Comparison of ENCODE assay signal across 12 cellular contexts in genomic region chr18:27231221-27231620, GRCh38. TPM values are rescaled to one million over a fixed set of nuclear protein-coding genes. Genes with fewer than 3 reads are reported as not detected.
"Had no signal": no experiment of that assay in that cellular context is flagged by ENCODE, and none has a peak within 500 bp of the region (broad histone marks: within the 10 kb centered on the region; RNA-seq: fewer than 3 reads in every experiment).

No MANE protein-coding gene starts in this region.

RNA-seq across cellular contexts. Expression of gene CHST9, which starts 46.1 kb away (rescaled TPM):
- total RNA-seq: activated B cell treated with CpG ODN at 0.5 μM for 24 hours; activated CD4-positive, alpha-beta memory T cell treated with anti-CD3 and anti-CD28 coated beads for 36 hours; activated naive CD4-positive, alpha-beta T cell treated with anti-CD3 and anti-CD28 coated beads for 36 hours; activated naive CD4-positive, alpha-beta T cell treated with anti-CD3 and anti-CD28 coated beads, Interleukin-2, amount 50 U/mL, for 72 hours; activated T-cell treated with anti-CD3 and anti-CD28 coated beads, Interleukin-2, amount 50 U/mL, for 4 hours; activated T-helper 1 cell treated with anti-CD3 and anti-CD28 coated beads, Interleukin-12 subunit alpha, Interleukin-12 subunit beta, Interleukin-2, Interleukin-4 antibody, amounts not matched to agents 30 ng/mL and 10 ng/mL and 1 ng/mL, durations not matched to agents 14 hours and 24 hours and 36 hours; K562; M059J; OCI-LY7; SK-MEL-5; T-cell; T-helper 17 cell had no signal
- polyA plus RNA-seq: K562 had no signal
